Comparison of ENCODE assay signal across 14 cellular contexts in the genomic region with DNA sequence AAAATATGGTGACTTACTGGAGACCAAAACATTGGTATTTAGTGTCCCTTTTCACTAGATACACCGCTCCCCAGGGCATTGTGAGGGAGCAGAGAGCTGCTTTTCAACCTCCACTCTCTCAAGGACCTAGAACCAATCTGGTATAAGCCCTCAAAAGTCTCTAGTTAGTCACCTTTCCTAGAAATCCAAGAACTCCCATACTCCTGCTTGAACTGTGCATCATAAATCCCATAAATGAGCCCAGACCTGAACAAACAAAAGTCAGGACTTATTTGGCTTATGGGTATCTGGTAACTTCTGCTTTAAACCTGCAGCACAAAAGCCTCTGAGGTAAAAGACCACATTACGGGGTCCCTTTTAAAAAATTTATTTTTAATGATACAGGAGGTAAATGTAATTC.
DNase-seq lines count a peak whose midpoint lies in the region; ATAC-seq and TF ChIP-seq lines count a peak whose summit lies in the region.
"Had no signal": no experiment of that assay in that cellular context is flagged by ENCODE, and none has a peak within 500 bp of the region (broad histone marks: within the 10 kb centered on the region; RNA-seq: fewer than 3 reads in every experiment).

No MANE protein-coding gene starts in this region.

- H3K9me3 Mint-ChIP-seq in natural killer cell treated with Interleukin-12 subunit alpha and Interleukin-12 subunit beta and Interleukin-15 and Interleukin-18, amount 100 ng/mL, for 72 hours: peaks cover 17% of the 10 kb centered on the region

- no peaks in the 10 kb centered on the region for H3K4me1 Mint-ChIP-seq in natural killer cell treated with Interleukin-12 subunit alpha and Interleukin-12 subunit beta and Interleukin-15 and Interleukin-18, amount 100 ng/mL, for 72 hours (ENCODE audit: low read depth in 2 of 2)
- H3K4me1 Mint-ChIP-seq: CD4-positive, alpha-beta memory T cell had no signal

- no peak overlapping the region for H3K27ac Mint-ChIP-seq in natural killer cell treated with Interleukin-12 subunit alpha and Interleukin-12 subunit beta and Interleukin-15 and Interleukin-18, amount 100 ng/mL, for 72 hours
- H3K27ac Mint-ChIP-seq: CD4-positive, alpha-beta memory T cell had no signal

- H3K4me3 Mint-ChIP-seq in natural killer cell treated with Interleukin-12 subunit alpha and Interleukin-12 subunit beta and Interleukin-15 and Interleukin-18, amount 100 ng/mL, for 72 hours: no peak overlapping the region
- H3K4me3 Mint-ChIP-seq: CD4-positive, alpha-beta memory T cell had no signal

- no peak overlapping the region for H3K9ac ChIP-seq in subcutaneous abdominal adipose tissue (ENCODE audit: low read length in 5 of 5)

- no peaks in the 10 kb centered on the region for H3K9me3 ChIP-seq in cardiac muscle cell (ENCODE audit: low read depth)
- no peaks in the 10 kb centered on the region for H3K9me3 ChIP-seq in mucosa of descending colon
- no peaks in the 10 kb centered on the region for H3K9me3 ChIP-seq in subcutaneous abdominal adipose tissue (ENCODE audit: control insufficient read depth in 5 of 5, low read length in 5 of 5)
- H3K9me3 ChIP-seq: BE2C had no signal

- peaks cover 12% of the 10 kb centered on the region for H3K36me3 Mint-ChIP-seq in natural killer cell treated with Interleukin-12 subunit alpha and Interleukin-12 subunit beta and Interleukin-15 and Interleukin-18, amount 100 ng/mL, for 72 hours
- H3K36me3 Mint-ChIP-seq: CD4-positive, alpha-beta memory T cell had no signal

- peak overlapping the region; percentile 93 for H3K27ac ChIP-seq in cardiac muscle cell
- H3K27ac ChIP-seq in subcutaneous abdominal adipose tissue (ENCODE audit: low read depth, low read length): peak overlapping the region; percentile 42

- intact Hi-C loops in Right ventricle myocardium inferior (cut with DNase I): no loop called here
- intact Hi-C loops in mucosa of descending colon (cut with DNase I, micrococcal nuclease): no loop called here

- in situ Hi-C loops in astrocyte of the spinal cord (cut with HindIII; ENCODE audit: low sequenced_read_pairs): no loop called here

- H3K4me1 ChIP-seq in cardiac muscle cell (ENCODE audit: low read depth) (peaks cover 40% of the 10 kb centered on the region), mucosa of descending colon (ENCODE audit: low read depth) (peaks cover 6% of the 10 kb centered on the region), subcutaneous abdominal adipose tissue (ENCODE audit: control insufficient read depth in 5 of 5, insufficient read depth in 5 of 5, low read length in 5 of 5) (peaks cover 0 to 11% (median 7%) of the 10 kb centered on the region in 5 donors)
- H3K4me1 ChIP-seq: BE2C had no signal

- no peak for DNase-seq in cardiac muscle cell (ENCODE audit: low read depth in 1 of 2, low spot score in 1 of 2)
- no peak for DNase-seq in Right ventricle myocardium inferior (ENCODE audit: missing footprints)
- peak; percentile 1 for DNase-seq in astrocyte of the spinal cord (ENCODE audit: low read depth, low spot score)
- DNase-seq in mucosa of descending colon: no peak
- no peak for DNase-seq in natural killer cell treated with Interleukin-12 subunit alpha and Interleukin-12 subunit beta and Interleukin-15 and Interleukin-18, amount 100 ng/mL, for 72 hours (ENCODE audit: low spot score)
- DNase-seq in activated CD8-positive, alpha-beta memory T cell treated with anti-CD3 and anti-CD28 coated beads, Interleukin-2, amount 50 U/mL, for 4 hours: no peak
- DNase-seq: BE2C; Calu3; CD4-positive, alpha-beta memory T cell; NCI-H1105; NCI-H2081 treated with DMSO at 0.1 percent for 48 hours; SIG-M5 had no signal

- H3K4me3 ChIP-seq in cardiac muscle cell: no peak overlapping the region
- no peak overlapping the region for H3K4me3 ChIP-seq in astrocyte of the spinal cord (ENCODE audit: low read depth, low read length)
- H3K4me3 ChIP-seq in mucosa of descending colon: no peak overlapping the region
- H3K4me3 ChIP-seq in subcutaneous abdominal adipose tissue (ENCODE audit: low read depth in 1 of 5, low read length in 5 of 5): no peak overlapping the region
- H3K4me3 ChIP-seq: K562 had no signal

- no peaks in the 10 kb centered on the region for H3K27me3 ChIP-seq in cardiac muscle cell
- no peaks in the 10 kb centered on the region for H3K27me3 ChIP-seq in subcutaneous abdominal adipose tissue (ENCODE audit: control insufficient read depth in 5 of 5, insufficient read depth in 4 of 5, low read length in 5 of 5)
- H3K27me3 ChIP-seq: BE2C had no signal

- H3K27me3 Mint-ChIP-seq in natural killer cell treated with Interleukin-12 subunit alpha and Interleukin-12 subunit beta and Interleukin-15 and Interleukin-18, amount 100 ng/mL, for 72 hours: no peaks in the 10 kb centered on the region
- H3K27me3 Mint-ChIP-seq: CD4-positive, alpha-beta memory T cell had no signal

- TF ChIP-seq CTCF in cardiac muscle cell (IDR thresholded peaks at IDR 0.05; ENCODE audit: low read depth, low read length) (no peak), astrocyte of the spinal cord (IDR thresholded peaks at IDR 0.05; ENCODE audit: low read depth, low read length) (no peak), mucosa of descending colon (IDR thresholded peaks at IDR 0.05) (no peak)

- H3K36me3 ChIP-seq in cardiac muscle cell: no peaks in the 10 kb centered on the region
- H3K36me3 ChIP-seq in mucosa of descending colon (ENCODE audit: low read depth): no peaks in the 10 kb centered on the region
- no peaks in the 10 kb centered on the region for H3K36me3 ChIP-seq in subcutaneous abdominal adipose tissue (ENCODE audit: control insufficient read depth in 5 of 5, insufficient read depth in 5 of 5, low read length in 5 of 5)
- H3K36me3 ChIP-seq: BE2C had no signal

- ATAC-seq in Right ventricle myocardium inferior (no peak), mucosa of descending colon (peak; percentile 8)
- no peak for ATAC-seq in natural killer cell treated with Interleukin-12 subunit alpha and Interleukin-12 subunit beta and Interleukin-15 and Interleukin-18, amount 100 ng/mL, for 72 hours
- ATAC-seq: K562 had no signal
